Comparison of ENCODE assay signal across 12 cellular contexts in the genomic region with DNA sequence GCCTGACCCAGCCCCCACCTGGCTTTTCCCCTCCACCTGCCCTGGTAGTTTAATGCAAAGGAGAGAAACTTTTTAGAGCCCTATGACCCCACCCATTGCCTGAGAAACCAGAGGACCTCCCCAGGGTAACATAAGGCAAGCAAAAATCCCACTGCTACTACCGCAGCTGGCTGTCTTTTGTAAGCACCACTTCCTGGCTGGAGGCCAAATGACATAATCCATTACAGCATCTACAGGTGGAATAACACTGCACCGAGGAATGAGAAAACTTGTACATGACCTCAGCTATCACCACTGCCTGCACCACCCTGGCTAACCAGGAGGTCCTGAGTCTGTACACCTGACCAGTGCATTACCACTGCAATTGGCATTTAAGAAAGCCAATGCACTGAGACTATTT.
DNase-seq lines count a peak whose midpoint lies in the region; ATAC-seq, FAIRE-seq and TF ChIP-seq lines count a peak whose summit lies in the region.
"Had no signal": no experiment of that assay in that cellular context is flagged by ENCODE, and none has a peak within 500 bp of the region (broad histone marks: within the 10 kb centered on the region; RNA-seq: fewer than 3 reads in every experiment).

No MANE protein-coding gene starts in this region.

- TF ChIP-seq CTCF in AG04450 (IDR thresholded peaks at IDR 0.05; ENCODE audit: low read depth, low read length) (no peak), fibroblast of mammary gland (conservative IDR thresholded peaks at IDR 0.05; ENCODE audit: control insufficient read depth, insufficient read depth, low read depth, low read length) (no peak)

- DNase-seq in AG04450 (ENCODE audit: low read depth, low spot score) (peak; percentile 30), HT-29 (ENCODE audit: low spot score) (peak; percentile 81), NCI-H82 treated with DMSO at 0.1 percent for 48 hours (lab: John Stamatoyannopoulos, UW; ENCODE audit: unreplicated experiment) (peak; percentile 27), fibroblast of mammary gland (ENCODE audit: low read depth) (peak; percentile 59), T-helper 17 cell (no peak), COLO829 (ENCODE audit: low spot score) (no peak), occipital lobe (lab: John Stamatoyannopoulos, UW) (no peak), GM12891 (ENCODE audit: insufficient read length, low spot score) (no peak)
- DNase-seq: aorta had no signal

- no peaks in the 10 kb centered on the region for H3K4me1 Mint-ChIP-seq in T-helper 17 cell
- H3K4me1 Mint-ChIP-seq: B cell had no signal

- no peaks in the 10 kb centered on the region for H3K27me3 ChIP-seq in AG04450 (ENCODE audit: control insufficient read depth, insufficient read depth, low read length)

- no peaks in the 10 kb centered on the region for H3K36me3 Mint-ChIP-seq in T-helper 17 cell (ENCODE audit: low read depth)

- FAIRE-seq in GM12891 (lab: Jason Lieb, UNC) = no peak
- FAIRE-seq: HTR-8/SVneo had no signal

- no peak overlapping the region for H3K27ac Mint-ChIP-seq in T-helper 17 cell
- H3K27ac Mint-ChIP-seq: B cell had no signal

- POLR2A ChIA-PET in AG04450 (lab: Yijun Ruan, JAX) = no interaction called here

- ATAC-seq in T-helper 17 cell = no peak
- ATAC-seq: HCT116 had no signal

- H3K9me3 ChIP-seq in AG04450 (ENCODE audit: control insufficient read depth, insufficient read depth, low read length) = no peaks in the 10 kb centered on the region
- no peaks in the 10 kb centered on the region for H3K9me3 ChIP-seq in T-helper 17 cell (ENCODE audit: control insufficient read depth, low read length, poor library complexity, severe bottlenecking)

- no peak overlapping the region for H3K4me3 Mint-ChIP-seq in T-helper 17 cell
- H3K4me3 Mint-ChIP-seq: B cell had no signal

- TF ChIP-seq POLR2A in GM12891 (IDR thresholded peaks at IDR 0.05; ENCODE audit: low read depth, low read length) = no peak

- no peaks in the 10 kb centered on the region for H3K27me3 Mint-ChIP-seq in T-helper 17 cell
- H3K27me3 Mint-ChIP-seq: B cell had no signal

- CTCF ChIA-PET in AG04450 (lab: Charles Lee) = no interaction called here

- no peak overlapping the region for H3K4me3 ChIP-seq in AG04450 (ENCODE audit: low read depth, low read length)
- H3K4me3 ChIP-seq in fibroblast of mammary gland (ENCODE audit: control insufficient read depth, low read depth, low read length) = no peak overlapping the region

- H3K27ac ChIP-seq in AG04450 (ENCODE audit: low read depth, low read length) = no peak overlapping the region

TF ChIP-seq in GM12891, 5 proteins besides CTCF, POLR2A, EP300 and RAD21:
- no peak for TF ChIP-seq TAF1 (IDR thresholded peaks at IDR 0.05; ENCODE audit: low read depth, low read length)
- TF ChIP-seq POU2F2 (IDR thresholded peaks at IDR 0.05; ENCODE audit: low read depth, low read length) = no peak
- TF ChIP-seq POLR2AphosphoS5 (IDR thresholded peaks at IDR 0.05; ENCODE audit: low read depth, low read length) = no peak
- no peak for TF ChIP-seq SPI1 (IDR thresholded peaks at IDR 0.05; ENCODE audit: low read depth, low read length)
- no peak for TF ChIP-seq PAX5 (IDR thresholded peaks at IDR 0.05; ENCODE audit: insufficient read depth, low read length, severe bottlenecking)

Comparison
In these comparisons a context has a peak if more than half of its experiments do, and no peak if none do; other contexts are left out.
1. DNase-seq: peak in AG04450 (single experiment), HT-29 (single experiment), NCI-H82 treated with DMSO at 0.1 percent for 48 hours (single experiment) and fibroblast of mammary gland (single experiment); none in T-helper 17 cell (0 of 3), COLO829 (single experiment), occipital lobe (single experiment) and GM12891 (single experiment).